1 cellular context compared by ENCODE assay signal in the genomic region with DNA sequence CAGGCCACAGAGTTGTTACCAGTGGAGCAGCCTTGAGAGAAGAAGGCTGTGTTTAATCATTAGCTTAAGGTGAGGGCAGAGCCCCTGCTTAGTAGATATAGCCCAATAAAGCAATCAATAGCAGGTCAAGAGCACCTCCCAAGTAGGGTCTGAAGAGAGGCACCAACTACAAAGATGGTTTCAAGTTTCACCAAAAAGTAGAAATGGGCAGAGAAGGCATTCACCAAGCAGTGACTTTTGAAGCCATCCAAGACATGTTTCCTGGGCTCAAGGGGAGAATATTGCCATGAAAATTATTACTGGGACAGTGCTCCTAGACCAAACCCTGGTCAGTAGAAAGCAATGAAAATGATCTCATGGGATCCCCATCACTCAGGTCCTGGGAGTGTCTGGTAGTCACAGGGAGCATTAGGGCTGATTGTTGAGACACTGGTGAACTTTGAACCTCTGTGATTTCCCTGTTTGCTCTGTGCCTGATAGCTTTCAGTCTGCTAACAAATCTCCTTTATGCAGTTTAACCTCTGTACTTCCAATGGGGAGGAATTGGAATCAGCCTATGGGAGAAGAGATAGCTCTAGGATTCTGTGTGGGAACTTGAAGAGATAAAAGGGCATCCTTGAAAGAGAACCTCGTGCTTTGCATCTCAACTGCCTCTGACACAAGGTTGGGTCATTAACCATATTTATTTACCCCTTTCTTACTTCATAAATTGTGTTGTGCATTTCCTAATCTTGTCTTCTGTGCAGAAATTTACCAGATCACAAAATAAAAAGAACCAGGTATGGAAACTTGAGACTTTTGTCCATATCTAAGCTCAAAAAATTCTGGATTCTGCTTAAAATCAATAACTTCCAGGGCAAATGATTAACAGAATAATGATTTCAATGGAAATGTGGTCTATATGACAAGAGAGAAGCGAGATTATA.
A peak's percentile ranks its signal among the peaks of the same experiment; 100 is the strongest.
TF ChIP-seq lines count a peak whose summit lies in the region.

No MANE protein-coding gene starts in this region.

TF ChIP-seq in HepG2, 621 proteins besides CTCF, POLR2A, EP300 and RAD21 (continued from another document and continues in another):
- TF ChIP-seq, protein P1, sequence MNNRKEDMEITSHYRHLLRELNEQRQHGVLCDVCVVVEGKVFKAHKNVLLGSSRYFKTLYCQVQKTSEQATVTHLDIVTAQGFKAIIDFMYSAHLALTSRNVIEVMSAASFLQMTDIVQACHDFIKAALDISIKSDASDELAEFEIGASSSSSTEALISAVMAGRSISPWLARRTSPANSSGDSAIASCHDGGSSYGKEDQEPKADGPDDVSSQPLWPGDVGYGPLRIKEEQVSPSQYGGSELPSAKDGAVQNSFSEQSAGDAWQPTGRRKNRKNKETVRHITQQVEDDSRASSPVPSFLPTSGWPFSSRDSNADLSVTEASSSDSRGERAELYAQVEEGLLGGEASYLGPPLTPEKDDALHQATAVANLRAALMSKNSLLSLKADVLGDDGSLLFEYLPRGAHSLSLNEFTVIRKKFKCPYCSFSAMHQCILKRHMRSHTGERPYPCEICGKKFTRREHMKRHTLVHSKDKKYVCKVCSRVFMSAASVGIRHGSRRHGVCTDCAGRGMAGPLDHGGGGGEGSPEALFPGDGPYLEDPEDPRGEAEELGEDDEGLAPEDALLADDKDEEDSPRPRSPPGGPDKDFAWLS (CRISPR knock-in tag; IDR thresholded peaks at IDR 0.05; ENCODE audit: borderline replicate concordance), result no peak
- TF ChIP-seq HNRNPL (IDR thresholded peaks at IDR 0.05; ENCODE audit: low read depth, low read length), result no peak
- TF ChIP-seq RBM39 (IDR thresholded peaks at IDR 0.05; ENCODE audit: low read depth, low read length, poor library complexity, severe bottlenecking), result no peak
- no peak for TF ChIP-seq ZNF160 (CRISPR knock-in tag; IDR thresholded peaks at IDR 0.05)
- no peak for TF ChIP-seq MAFG (CRISPR knock-in tag; IDR thresholded peaks at IDR 0.05)
- TF ChIP-seq ZNF773 (CRISPR knock-in tag; IDR thresholded peaks at IDR 0.05; ENCODE audit: borderline replicate concordance), result no peak
- TF ChIP-seq ZNF546 (CRISPR knock-in tag; conservative IDR thresholded peaks at IDR 0.05), result no peak
- TF ChIP-seq AKAP8 (CRISPR knock-in tag; IDR thresholded peaks at IDR 0.05), result no peak
- TF ChIP-seq NFKB2 (CRISPR knock-in tag; IDR thresholded peaks at IDR 0.05; ENCODE audit: borderline replicate concordance), result no peak
- TF ChIP-seq SMARCC2 (IDR thresholded peaks at IDR 0.05), result no peak
- TF ChIP-seq HIVEP1 (CRISPR knock-in tag; IDR thresholded peaks at IDR 0.05), result no peak
- no peak for TF ChIP-seq AHR (CRISPR knock-in tag; IDR thresholded peaks at IDR 0.05)
- no peak for TF ChIP-seq WIZ (CRISPR knock-in tag; IDR thresholded peaks at IDR 0.05)
- TF ChIP-seq ZSCAN30 (CRISPR knock-in tag; IDR thresholded peaks at IDR 0.05), result no peak
- TF ChIP-seq, protein P2, sequence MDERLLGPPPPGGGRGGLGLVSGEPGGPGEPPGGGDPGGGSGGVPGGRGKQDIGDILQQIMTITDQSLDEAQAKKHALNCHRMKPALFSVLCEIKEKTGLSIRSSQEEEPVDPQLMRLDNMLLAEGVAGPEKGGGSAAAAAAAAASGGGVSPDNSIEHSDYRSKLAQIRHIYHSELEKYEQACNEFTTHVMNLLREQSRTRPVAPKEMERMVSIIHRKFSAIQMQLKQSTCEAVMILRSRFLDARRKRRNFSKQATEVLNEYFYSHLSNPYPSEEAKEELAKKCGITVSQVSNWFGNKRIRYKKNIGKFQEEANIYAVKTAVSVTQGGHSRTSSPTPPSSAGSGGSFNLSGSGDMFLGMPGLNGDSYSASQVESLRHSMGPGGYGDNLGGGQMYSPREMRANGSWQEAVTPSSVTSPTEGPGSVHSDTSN (CRISPR knock-in tag; IDR thresholded peaks at IDR 0.05), result no peak
- no peak for TF ChIP-seq TOPORS (CRISPR knock-in tag; IDR thresholded peaks at IDR 0.05)
- TF ChIP-seq NCOA5 (CRISPR knock-in tag; IDR thresholded peaks at IDR 0.05), result no peak
- TF ChIP-seq, protein P3, sequence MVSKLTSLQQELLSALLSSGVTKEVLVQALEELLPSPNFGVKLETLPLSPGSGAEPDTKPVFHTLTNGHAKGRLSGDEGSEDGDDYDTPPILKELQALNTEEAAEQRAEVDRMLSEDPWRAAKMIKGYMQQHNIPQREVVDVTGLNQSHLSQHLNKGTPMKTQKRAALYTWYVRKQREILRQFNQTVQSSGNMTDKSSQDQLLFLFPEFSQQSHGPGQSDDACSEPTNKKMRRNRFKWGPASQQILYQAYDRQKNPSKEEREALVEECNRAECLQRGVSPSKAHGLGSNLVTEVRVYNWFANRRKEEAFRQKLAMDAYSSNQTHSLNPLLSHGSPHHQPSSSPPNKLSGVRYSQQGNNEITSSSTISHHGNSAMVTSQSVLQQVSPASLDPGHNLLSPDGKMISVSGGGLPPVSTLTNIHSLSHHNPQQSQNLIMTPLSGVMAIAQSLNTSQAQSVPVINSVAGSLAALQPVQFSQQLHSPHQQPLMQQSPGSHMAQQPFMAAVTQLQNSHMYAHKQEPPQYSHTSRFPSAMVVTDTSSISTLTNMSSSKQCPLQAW (CRISPR knock-in tag; IDR thresholded peaks at IDR 0.05), result peak; percentile 37; the same call in 1 of the 2 replicates
- no peak for TF ChIP-seq ZNF263 (CRISPR knock-in tag; IDR thresholded peaks at IDR 0.05)
- TF ChIP-seq GATA4 (IDR thresholded peaks at IDR 0.05; ENCODE audit: borderline replicate concordance, low read depth), result 0 out of 2 replicates have a peak, but pooled peaks have one; percentile 19
- TF ChIP-seq NR2F1 (CRISPR knock-in tag; IDR thresholded peaks at IDR 0.05), result no peak
- no peak for TF ChIP-seq CBX1 (IDR thresholded peaks at IDR 0.05; ENCODE audit: low read depth)
- TF ChIP-seq KMT2A (CRISPR knock-in tag; IDR thresholded peaks at IDR 0.05), result no peak
- TF ChIP-seq ZNF703 (CRISPR knock-in tag; IDR thresholded peaks at IDR 0.05; ENCODE audit: borderline replicate concordance), result no peak
- peak; percentile 60; the same call in 1 of the 2 replicates for TF ChIP-seq NCOA2 (CRISPR knock-in tag; IDR thresholded peaks at IDR 0.05)
- TF ChIP-seq SALL2 (CRISPR knock-in tag; IDR thresholded peaks at IDR 0.05), result no peak
- TF ChIP-seq ARHGAP35 (CRISPR knock-in tag; IDR thresholded peaks at IDR 0.05; ENCODE audit: borderline replicate concordance), result no peak
- 0 out of 2 replicates have a peak, but pooled peaks have one; percentile 12 for TF ChIP-seq PPARG (CRISPR knock-in tag; conservative IDR thresholded peaks at IDR 0.05)
- peak; percentile 44 for TF ChIP-seq ZMYM4 (CRISPR knock-in tag; IDR thresholded peaks at IDR 0.05)
- 0 out of 2 replicates have a peak, but pooled peaks have one; percentile 30 for TF ChIP-seq IRF2 (CRISPR knock-in tag; IDR thresholded peaks at IDR 0.05)
- TF ChIP-seq RCOR2 (CRISPR knock-in tag; IDR thresholded peaks at IDR 0.05), result 0 out of 2 replicates have a peak, but pooled peaks have one; percentile 43
- peak; percentile 58; the same call in 1 of the 2 replicates for TF ChIP-seq NR2F2 (IDR thresholded peaks at IDR 0.05; ENCODE audit: borderline replicate concordance, low read depth)
- TF ChIP-seq, protein P4, sequence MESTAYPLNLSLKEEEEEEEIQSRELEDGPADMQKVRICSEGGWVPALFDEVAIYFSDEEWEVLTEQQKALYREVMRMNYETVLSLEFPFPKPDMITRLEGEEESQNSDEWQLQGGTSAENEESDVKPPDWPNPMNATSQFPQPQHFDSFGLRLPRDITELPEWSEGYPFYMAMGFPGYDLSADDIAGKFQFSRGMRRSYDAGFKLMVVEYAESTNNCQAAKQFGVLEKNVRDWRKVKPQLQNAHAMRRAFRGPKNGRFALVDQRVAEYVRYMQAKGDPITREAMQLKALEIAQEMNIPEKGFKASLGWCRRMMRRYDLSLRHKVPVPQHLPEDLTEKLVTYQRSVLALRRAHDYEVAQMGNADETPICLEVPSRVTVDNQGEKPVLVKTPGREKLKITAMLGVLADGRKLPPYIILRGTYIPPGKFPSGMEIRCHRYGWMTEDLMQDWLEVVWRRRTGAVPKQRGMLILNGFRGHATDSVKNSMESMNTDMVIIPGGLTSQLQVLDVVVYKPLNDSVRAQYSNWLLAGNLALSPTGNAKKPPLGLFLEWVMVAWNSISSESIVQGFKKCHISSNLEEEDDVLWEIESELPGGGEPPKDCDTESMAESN (CRISPR knock-in tag; conservative IDR thresholded peaks at IDR 0.05), result no peak
- peak; percentile 57; the same call in 1 of the 2 replicates for TF ChIP-seq TBX2 (CRISPR knock-in tag; IDR thresholded peaks at IDR 0.05; ENCODE audit: borderline replicate concordance)
- TF ChIP-seq, protein P5, sequence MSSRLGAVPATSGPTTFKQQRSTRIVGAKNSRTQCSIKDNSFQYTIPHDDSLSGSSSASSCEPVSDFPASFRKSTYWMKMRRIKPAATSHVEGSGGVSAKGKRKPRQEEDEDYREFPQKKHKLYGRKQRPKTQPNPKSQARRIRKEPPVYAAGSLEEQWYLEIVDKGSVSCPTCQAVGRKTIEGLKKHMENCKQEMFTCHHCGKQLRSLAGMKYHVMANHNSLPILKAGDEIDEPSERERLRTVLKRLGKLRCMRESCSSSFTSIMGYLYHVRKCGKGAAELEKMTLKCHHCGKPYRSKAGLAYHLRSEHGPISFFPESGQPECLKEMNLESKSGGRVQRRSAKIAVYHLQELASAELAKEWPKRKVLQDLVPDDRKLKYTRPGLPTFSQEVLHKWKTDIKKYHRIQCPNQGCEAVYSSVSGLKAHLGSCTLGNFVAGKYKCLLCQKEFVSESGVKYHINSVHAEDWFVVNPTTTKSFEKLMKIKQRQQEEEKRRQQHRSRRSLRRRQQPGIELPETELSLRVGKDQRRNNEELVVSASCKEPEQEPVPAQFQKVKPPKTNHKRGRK (CRISPR knock-in tag; IDR thresholded peaks at IDR 0.05), result no peak
- no peak for TF ChIP-seq ZNF101 (CRISPR knock-in tag; IDR thresholded peaks at IDR 0.05; ENCODE audit: borderline replicate concordance, low read depth)
- TF ChIP-seq, protein P6, sequence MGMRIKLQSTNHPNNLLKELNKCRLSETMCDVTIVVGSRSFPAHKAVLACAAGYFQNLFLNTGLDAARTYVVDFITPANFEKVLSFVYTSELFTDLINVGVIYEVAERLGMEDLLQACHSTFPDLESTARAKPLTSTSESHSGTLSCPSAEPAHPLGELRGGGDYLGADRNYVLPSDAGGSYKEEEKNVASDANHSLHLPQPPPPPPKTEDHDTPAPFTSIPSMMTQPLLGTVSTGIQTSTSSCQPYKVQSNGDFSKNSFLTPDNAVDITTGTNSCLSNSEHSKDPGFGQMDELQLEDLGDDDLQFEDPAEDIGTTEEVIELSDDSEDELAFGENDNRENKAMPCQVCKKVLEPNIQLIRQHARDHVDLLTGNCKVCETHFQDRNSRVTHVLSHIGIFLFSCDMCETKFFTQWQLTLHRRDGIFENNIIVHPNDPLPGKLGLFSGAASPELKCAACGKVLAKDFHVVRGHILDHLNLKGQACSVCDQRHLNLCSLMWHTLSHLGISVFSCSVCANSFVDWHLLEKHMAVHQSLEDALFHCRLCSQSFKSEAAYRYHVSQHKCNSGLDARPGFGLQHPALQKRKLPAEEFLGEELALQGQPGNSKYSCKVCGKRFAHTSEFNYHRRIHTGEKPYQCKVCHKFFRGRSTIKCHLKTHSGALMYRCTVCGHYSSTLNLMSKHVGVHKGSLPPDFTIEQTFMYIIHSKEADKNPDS (CRISPR knock-in tag; IDR thresholded peaks at IDR 0.05), result 0 out of 2 replicates have a peak, but pooled peaks have one; percentile 33
- no peak for TF ChIP-seq REXO4 (CRISPR knock-in tag; IDR thresholded peaks at IDR 0.05; ENCODE audit: borderline replicate concordance)
- TF ChIP-seq, protein P7, sequence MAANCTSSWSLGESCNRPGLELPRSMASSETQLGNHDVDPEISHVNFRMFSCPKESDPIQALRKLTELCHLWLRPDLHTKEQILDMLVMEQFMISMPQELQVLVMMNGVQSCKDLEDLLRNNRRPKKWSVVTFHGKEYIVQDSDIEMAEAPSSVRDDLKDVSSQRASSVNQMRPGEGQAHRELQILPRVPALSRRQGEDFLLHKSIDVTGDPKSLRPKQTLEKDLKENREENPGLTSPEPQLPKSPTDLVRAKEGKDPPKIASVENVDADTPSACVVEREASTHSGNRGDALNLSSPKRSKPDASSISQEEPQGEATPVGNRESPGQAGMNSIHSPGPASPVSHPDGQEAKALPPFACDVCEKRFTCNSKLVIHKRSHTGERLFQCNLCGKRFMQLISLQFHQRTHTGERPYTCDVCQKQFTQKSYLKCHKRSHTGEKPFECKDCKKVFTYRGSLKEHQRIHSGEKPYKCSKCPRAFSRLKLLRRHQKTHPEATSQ (CRISPR knock-in tag; IDR thresholded peaks at IDR 0.05; ENCODE audit: borderline replicate concordance), result no peak
- TF ChIP-seq, protein P8, sequence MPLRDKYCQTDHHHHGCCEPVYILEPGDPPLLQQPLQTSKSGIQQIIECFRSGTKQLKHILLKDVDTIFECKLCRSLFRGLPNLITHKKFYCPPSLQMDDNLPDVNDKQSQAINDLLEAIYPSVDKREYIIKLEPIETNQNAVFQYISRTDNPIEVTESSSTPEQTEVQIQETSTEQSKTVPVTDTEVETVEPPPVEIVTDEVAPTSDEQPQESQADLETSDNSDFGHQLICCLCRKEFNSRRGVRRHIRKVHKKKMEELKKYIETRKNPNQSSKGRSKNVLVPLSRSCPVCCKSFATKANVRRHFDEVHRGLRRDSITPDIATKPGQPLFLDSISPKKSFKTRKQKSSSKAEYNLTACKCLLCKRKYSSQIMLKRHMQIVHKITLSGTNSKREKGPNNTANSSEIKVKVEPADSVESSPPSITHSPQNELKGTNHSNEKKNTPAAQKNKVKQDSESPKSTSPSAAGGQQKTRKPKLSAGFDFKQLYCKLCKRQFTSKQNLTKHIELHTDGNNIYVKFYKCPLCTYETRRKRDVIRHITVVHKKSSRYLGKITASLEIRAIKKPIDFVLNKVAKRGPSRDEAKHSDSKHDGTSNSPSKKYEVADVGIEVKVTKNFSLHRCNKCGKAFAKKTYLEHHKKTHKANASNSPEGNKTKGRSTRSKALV (CRISPR knock-in tag; IDR thresholded peaks at IDR 0.05), result no peak
- TF ChIP-seq, protein P9, sequence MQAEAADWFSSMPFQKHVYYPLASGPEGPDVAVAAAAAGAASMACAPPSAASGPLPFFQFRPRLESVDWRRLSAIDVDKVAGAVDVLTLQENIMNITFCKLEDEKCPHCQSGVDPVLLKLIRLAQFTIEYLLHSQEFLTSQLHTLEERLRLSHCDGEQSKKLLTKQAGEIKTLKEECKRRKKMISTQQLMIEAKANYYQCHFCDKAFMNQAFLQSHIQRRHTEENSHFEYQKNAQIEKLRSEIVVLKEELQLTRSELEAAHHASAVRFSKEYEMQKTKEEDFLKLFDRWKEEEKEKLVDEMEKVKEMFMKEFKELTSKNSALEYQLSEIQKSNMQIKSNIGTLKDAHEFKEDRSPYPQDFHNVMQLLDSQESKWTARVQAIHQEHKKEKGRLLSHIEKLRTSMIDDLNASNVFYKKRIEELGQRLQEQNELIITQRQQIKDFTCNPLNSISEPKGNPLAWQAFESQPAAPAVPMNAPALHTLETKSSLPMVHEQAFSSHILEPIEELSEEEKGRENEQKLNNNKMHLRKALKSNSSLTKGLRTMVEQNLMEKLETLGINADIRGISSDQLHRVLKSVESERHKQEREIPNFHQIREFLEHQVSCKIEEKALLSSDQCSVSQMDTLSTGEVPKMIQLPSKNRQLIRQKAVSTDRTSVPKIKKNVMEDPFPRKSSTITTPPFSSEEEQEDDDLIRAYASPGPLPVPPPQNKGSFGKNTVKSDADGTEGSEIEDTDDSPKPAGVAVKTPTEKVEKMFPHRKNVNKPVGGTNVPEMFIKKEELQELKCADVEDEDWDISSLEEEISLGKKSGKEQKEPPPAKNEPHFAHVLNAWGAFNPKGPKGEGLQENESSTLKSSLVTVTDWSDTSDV (CRISPR knock-in tag; IDR thresholded peaks at IDR 0.05), result no peak
- 0 out of 2 replicates have a peak, but pooled peaks have one; percentile 31 for TF ChIP-seq ZNF335 (CRISPR knock-in tag; IDR thresholded peaks at IDR 0.05)
- no peak for TF ChIP-seq NFE2 (CRISPR knock-in tag; IDR thresholded peaks at IDR 0.05)
- peak; percentile 57; the same call in 1 of the 2 replicates for TF ChIP-seq ZNF746 (CRISPR knock-in tag; IDR thresholded peaks at IDR 0.05)
- TF ChIP-seq CBX5 (CRISPR knock-in tag; IDR thresholded peaks at IDR 0.05; ENCODE audit: borderline replicate concordance), result no peak
- no peak for TF ChIP-seq ZNF326 (CRISPR knock-in tag; IDR thresholded peaks at IDR 0.05; ENCODE audit: borderline replicate concordance)
